6 cellular contexts compared by ENCODE assay signal in genomic region chr9:96429710-96430109, GRCh38.
"Had no signal": no experiment of that assay in that cellular context is flagged by ENCODE, and none has a peak within 500 bp of the region (broad histone marks: within the 10 kb centered on the region; RNA-seq: fewer than 3 reads in every experiment).

No MANE protein-coding gene starts in this region.

- ATAC-seq: GM23338 had no signal

- FAIRE-seq: H1, HTR-8/SVneo had no signal

- H2AFZ ChIP-seq: GM23338 had no signal

- DNase-seq: H9, HCEC 1CT, KBM-7 had no signal

- H3K4me3 ChIP-seq: GM23338 had no signal

- H3K4me2 ChIP-seq: GM23338 had no signal
